Comparison of ENCODE assay signal across 10 cellular contexts in the genomic region with DNA sequence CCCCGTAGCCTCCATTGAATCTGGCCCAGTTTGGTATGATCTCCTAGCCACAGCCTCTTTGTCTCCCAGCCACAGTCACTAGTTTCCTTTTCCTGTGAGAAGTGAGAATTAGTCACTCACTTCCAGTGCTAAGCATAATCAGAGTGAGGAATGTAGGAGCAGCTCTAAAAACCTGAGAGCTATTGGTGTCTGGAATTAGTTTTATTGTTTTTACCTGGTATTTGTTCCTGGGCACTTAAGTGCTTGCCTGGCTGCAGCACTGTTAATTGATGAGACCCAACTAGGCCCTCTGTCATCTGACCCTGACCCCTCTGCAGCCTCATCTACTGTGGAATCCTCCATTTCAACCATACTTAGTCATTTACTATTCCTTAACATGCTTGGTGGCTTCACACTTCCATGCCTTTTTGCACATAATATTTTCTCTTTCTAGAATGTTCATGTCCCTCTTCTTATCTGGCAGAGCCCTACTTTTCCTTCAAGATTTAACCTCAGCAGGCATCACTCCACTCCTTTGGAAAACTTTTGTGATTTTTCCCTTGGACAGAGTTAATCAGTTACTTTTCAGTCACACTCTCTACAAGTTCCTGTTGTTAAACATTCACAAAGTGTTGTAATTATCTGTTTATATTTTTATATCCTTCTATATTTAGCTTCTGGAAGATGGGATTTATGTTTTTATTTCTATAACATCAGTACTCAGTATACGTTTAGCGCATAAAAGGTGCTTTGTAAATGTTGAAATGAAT. TPM values are rescaled to one million over a fixed set of nuclear protein-coding genes. Genes with fewer than 3 reads are reported as not detected.
DNase-seq lines count a peak whose midpoint lies in the region; ATAC-seq and TF ChIP-seq lines count a peak whose summit lies in the region.
"Had no signal": no experiment of that assay in that cellular context is flagged by ENCODE, and none has a peak within 500 bp of the region (broad histone marks: within the 10 kb centered on the region; RNA-seq: fewer than 3 reads in every experiment).

No MANE protein-coding gene starts in this region.

- peak; percentile 9 for DNase-seq in MV-4-11 (lab: John Stamatoyannopoulos, UW)
- DNase-seq in effector memory CD8-positive, alpha-beta T cell, result peak in 1 of 3 experiments; percentile 5
- DNase-seq in NCI-H187 treated with DMSO at 0.1 percent for 48 hours (lab: John Stamatoyannopoulos, UW), result no peak
- DNase-seq in ascending aorta (ENCODE audit: low spot score in 2 of 2), result no peak
- no peak for DNase-seq in NCI-H1092 treated with DMSO at 0.1 percent for 48 hours (lab: John Stamatoyannopoulos, UW)
- DNase-seq: NCI-H2029 treated with DMSO at 0.1 percent for 48 hours had no signal

- H3K9me3 ChIP-seq in parathyroid adenoma (ENCODE audit: control insufficient read depth, low read length), result no peaks in the 10 kb centered on the region
- no peaks in the 10 kb centered on the region for H3K9me3 ChIP-seq in ascending aorta

- TF ChIP-seq CTCF in parathyroid adenoma (IDR thresholded peaks at IDR 0.05), result no peak
- no peak for TF ChIP-seq CTCF in ascending aorta (IDR thresholded peaks at IDR 0.05)

- H3K9me3 Mint-ChIP-seq in effector memory CD8-positive, alpha-beta T cell, result no peaks in the 10 kb centered on the region
- H3K9me3 Mint-ChIP-seq: neural crest cell had no signal

- ATAC-seq in effector memory CD8-positive, alpha-beta T cell (replicated peaks), result peak; percentile 87
- no peak for ATAC-seq in GM21367 (IDR thresholded peaks at IDR 0.05; ENCODE audit: unreplicated experiment)

- H3K4me1 ChIP-seq in parathyroid adenoma (peaks cover 4% of the 10 kb centered on the region), ascending aorta (peaks cover 0 to 28% of the 10 kb centered on the region in 2 donors)

- intact Hi-C loops in ascending aorta (cut with DNase I), result no loop called here

- H2AFZ ChIP-seq in parathyroid adenoma, result no peak overlapping the region

- peaks cover 21% of the 10 kb centered on the region for H3K79me2 ChIP-seq in parathyroid adenoma

- H3K36me3 ChIP-seq in parathyroid adenoma (ENCODE audit: control insufficient read depth, insufficient read depth, low read length) (no peaks in the 10 kb centered on the region), ascending aorta (no peaks in the 10 kb centered on the region)

- H3K9ac ChIP-seq in parathyroid adenoma, result no peak overlapping the region

- peak overlapping the region; percentile 44 to 55 for H3K4me3 Mint-ChIP-seq in effector memory CD8-positive, alpha-beta T cell
- H3K4me3 Mint-ChIP-seq: neural crest cell had no signal

- H3K36me3 Mint-ChIP-seq in effector memory CD8-positive, alpha-beta T cell (ENCODE audit: insufficient read depth), result peaks cover 5% of the 10 kb centered on the region

- no peak overlapping the region for H3K4me2 ChIP-seq in parathyroid adenoma (ENCODE audit: low read length)

- H3K27ac ChIP-seq in parathyroid adenoma, result peak overlapping the region; percentile 19
- peak overlapping the region in 1 of 2 donors; percentile 28 for H3K27ac ChIP-seq in ascending aorta

- no peaks in the 10 kb centered on the region for H3K27me3 ChIP-seq in parathyroid adenoma (ENCODE audit: control insufficient read depth, insufficient read depth, low read length)
- H3K27me3 ChIP-seq in ascending aorta, result no peaks in the 10 kb centered on the region

- H3K27me3 Mint-ChIP-seq in effector memory CD8-positive, alpha-beta T cell, result no peaks in the 10 kb centered on the region

- peak overlapping the region; percentile 5 to 67 for H3K27ac Mint-ChIP-seq in effector memory CD8-positive, alpha-beta T cell

- H3K4me3 ChIP-seq in GM08714 (ENCODE audit: low read length) (peak overlapping the region; percentile 32; the same call in 1 of the 2 replicates), parathyroid adenoma (ENCODE audit: low read depth, low read length) (no peak overlapping the region), ascending aorta (no peak overlapping the region)

- H3K4me1 Mint-ChIP-seq in effector memory CD8-positive, alpha-beta T cell (ENCODE audit: low read depth in 2 of 2), result peaks cover 32 to 39% of the 10 kb centered on the region in 2 donors

RNA-seq across cellular contexts. Expression of a gene that starts 48.8 kb away (rescaled TPM):
- total RNA-seq in ascending aorta, result 22.9 TPM
